Comparison of ENCODE assay signal across 8 cellular contexts in genomic region chr1:248873409-248873992, GRCh38. TPM values are rescaled to one million over a fixed set of nuclear protein-coding genes. Genes with fewer than 3 reads are reported as not detected.
DNase-seq lines count a peak whose midpoint lies in the region; ATAC-seq and TF ChIP-seq lines count a peak whose summit lies in the region.

No MANE protein-coding gene starts in this region.

- intact Hi-C loops in activated T-helper 2 cell treated with anti-CD3 and anti-CD28 coated beads, Interferon-gamma antibody, Interleukin-2, Interleukin-4, amounts not matched to agents 10 μg/mL and 5 μg/mL and 100 μg/mL, durations not matched to agents 14 hours and 24 hours and 36 hours (cut with micrococcal nuclease): loop anchor here (1.0 kb wide), 5 partner anchors 10 to 47 kb away; partner anchors contain the start of genes PGBD2, ZNF672 and ZNF692

- no peaks in the 10 kb centered on the region for H3K9me3 Mint-ChIP-seq in activated T-helper 2 cell treated with anti-CD3 and anti-CD28 coated beads, Interferon-gamma antibody, Interleukin-2, Interleukin-4, amounts not matched to agents 10 μg/mL and 5 μg/mL and 100 μg/mL, durations not matched to agents 14 hours and 24 hours and 36 hours
- H3K9me3 Mint-ChIP-seq in nephron: no peaks in the 10 kb centered on the region

- H3K9me3 ChIP-seq in DOHH2 (ENCODE audit: control insufficient read depth, insufficient read depth, low read length): no peaks in the 10 kb centered on the region

- no peaks in the 10 kb centered on the region for H3K36me3 Mint-ChIP-seq in activated T-helper 2 cell treated with anti-CD3 and anti-CD28 coated beads, Interferon-gamma antibody, Interleukin-2, Interleukin-4, amounts not matched to agents 10 μg/mL and 5 μg/mL and 100 μg/mL, durations not matched to agents 14 hours and 24 hours and 36 hours (ENCODE audit: low read depth)
- no peaks in the 10 kb centered on the region for H3K36me3 Mint-ChIP-seq in nephron (ENCODE audit: low read depth)

- H3K36me3 ChIP-seq in DOHH2 (ENCODE audit: control insufficient read depth, low read length): no peaks in the 10 kb centered on the region

- H3K27me3 ChIP-seq in DOHH2 (ENCODE audit: control insufficient read depth, low read length): no peaks in the 10 kb centered on the region

- H3K4me1 Mint-ChIP-seq in activated T-helper 2 cell treated with anti-CD3 and anti-CD28 coated beads, Interferon-gamma antibody, Interleukin-2, Interleukin-4, amounts not matched to agents 10 μg/mL and 5 μg/mL and 100 μg/mL, durations not matched to agents 14 hours and 24 hours and 36 hours (ENCODE audit: low read depth): peaks cover 22% of the 10 kb centered on the region
- H3K4me1 Mint-ChIP-seq in nephron: peaks cover 5% of the 10 kb centered on the region

- H3K27ac ChIP-seq in DOHH2 (ENCODE audit: low read depth, low read length): peak overlapping the region; percentile 48

- peaks cover 25% of the 10 kb centered on the region for H3F3A ChIP-seq in DOHH2 (ENCODE audit: control insufficient read depth, insufficient read depth)

- no peaks in the 10 kb centered on the region for H3K79me2 ChIP-seq in DOHH2 (ENCODE audit: control insufficient read depth, low read length)

- peak overlapping the region; percentile 79 for H3K4me3 ChIP-seq in DOHH2 (ENCODE audit: low read length)
- peak overlapping the region; percentile 86 for H3K4me3 ChIP-seq in fibroblast of the aortic adventitia (ENCODE audit: low read depth, low read length)

- peaks cover 17% of the 10 kb centered on the region for H3K27me3 Mint-ChIP-seq in activated T-helper 2 cell treated with anti-CD3 and anti-CD28 coated beads, Interferon-gamma antibody, Interleukin-2, Interleukin-4, amounts not matched to agents 10 μg/mL and 5 μg/mL and 100 μg/mL, durations not matched to agents 14 hours and 24 hours and 36 hours (ENCODE audit: low read depth)
- H3K27me3 Mint-ChIP-seq in nephron (ENCODE audit: low read depth): peaks cover 8% of the 10 kb centered on the region

- no peaks in the 10 kb centered on the region for H4K20me1 ChIP-seq in DOHH2 (ENCODE audit: control insufficient read depth, insufficient read depth, low read depth, low read length)

- H3K4me2 ChIP-seq in DOHH2 (ENCODE audit: low read length): peak overlapping the region; percentile 85

- ATAC-seq in stimulated activated naive CD8-positive, alpha-beta T cell treated with anti-CD3 and anti-CD28 coated beads, Interleukin-15, Interleukin-2, amounts not matched to agents 100 U/mL and 50 U/mL, for 24 hours: peak; percentile 90

- no peak for TF ChIP-seq CTCF in DOHH2 (IDR thresholded peaks at IDR 0.05; ENCODE audit: low read depth, low read length, poor library complexity, severe bottlenecking)
- no peak for TF ChIP-seq CTCF in fibroblast of the aortic adventitia (IDR thresholded peaks at IDR 0.05; ENCODE audit: insufficient read depth, low read length)
- TF ChIP-seq CTCF in nephron (IDR thresholded peaks at IDR 0.05; ENCODE audit: unreplicated experiment in 3 of 3): no peak

- peak overlapping the region; percentile 87 for H3K4me3 Mint-ChIP-seq in activated T-helper 2 cell treated with anti-CD3 and anti-CD28 coated beads, Interferon-gamma antibody, Interleukin-2, Interleukin-4, amounts not matched to agents 10 μg/mL and 5 μg/mL and 100 μg/mL, durations not matched to agents 14 hours and 24 hours and 36 hours (ENCODE audit: low read depth)
- H3K4me3 Mint-ChIP-seq in nephron: peak overlapping the region; percentile 95 to 97 (median 96)

- no peaks in the 10 kb centered on the region for H3K9me2 ChIP-seq in DOHH2 (replicated peaks; ENCODE audit: control insufficient read depth, low read length)

- H3K27ac Mint-ChIP-seq in activated T-helper 2 cell treated with anti-CD3 and anti-CD28 coated beads, Interferon-gamma antibody, Interleukin-2, Interleukin-4, amounts not matched to agents 10 μg/mL and 5 μg/mL and 100 μg/mL, durations not matched to agents 14 hours and 24 hours and 36 hours: peak overlapping the region; percentile 96
- H3K27ac Mint-ChIP-seq in nephron: peak overlapping the region; percentile 88 to 98 (median 92)

- peaks cover 19% of the 10 kb centered on the region for H3K4me1 ChIP-seq in DOHH2 (ENCODE audit: control insufficient read depth, low read length)

- DNase-seq in GOT3 (lab: John Stamatoyannopoulos, UW): peak; percentile 98
- peak; percentile 94 for DNase-seq in LHCN-M2 (ENCODE audit: low read depth)
- DNase-seq in RPMI7951 (ENCODE audit: low read depth): peak; percentile 92
- peak; percentile 91 for DNase-seq in activated T-helper 2 cell treated with anti-CD3 and anti-CD28 coated beads, Interferon-gamma antibody, Interleukin-2, Interleukin-4, amounts not matched to agents 10 μg/mL and 5 μg/mL and 100 μg/mL, durations not matched to agents 14 hours and 24 hours and 36 hours (ENCODE audit: low spot score)
- peak; percentile 98 for DNase-seq in fibroblast of the aortic adventitia (ENCODE audit: low read depth)
- peak; percentile 93 for DNase-seq in stimulated activated naive CD8-positive, alpha-beta T cell treated with anti-CD3 and anti-CD28 coated beads, Interleukin-15, Interleukin-2, amounts not matched to agents 100 U/mL and 50 U/mL, for 24 hours

RNA-seq across cellular contexts. Expression of gene ZNF692, which starts 14.6 kb away (rescaled TPM):
- total RNA-seq in LHCN-M2 (2014; rRNA removed) (44.6 and 44.8 TPM in 2 replicates), fibroblast of the aortic adventitia (ENCODE audit: low replicate concordance) (8.9 and 9.6 TPM in 2 replicates)
- polyA plus RNA-seq in LHCN-M2 (2012): 8.2 TPM
- total RNA-seq in RPMI7951 (2014; rRNA removed; shearing (Covaris generic)): 13.2 and 14.8 TPM in 2 replicates
- total RNA-seq in activated T-helper 2 cell treated with anti-CD3 and anti-CD28 coated beads, Interferon-gamma antibody, Interleukin-2, Interleukin-4, amounts not matched to agents 10 μg/mL and 5 μg/mL and 100 μg/mL, durations not matched to agents 14 hours and 24 hours and 36 hours: 86.4 and 87.0 TPM in 2 replicates

RNA-seq across cellular contexts. Expression of gene PGBD2, which starts 32.5 kb away (rescaled TPM):
- 4.7 and 6.3 TPM in 2 replicates for total RNA-seq in LHCN-M2 (2014; rRNA removed)
- 1.7 TPM for polyA plus RNA-seq in LHCN-M2 (2012)
- total RNA-seq in RPMI7951 (2014; rRNA removed; shearing (Covaris generic)): 6.2 TPM in 2 replicates
- total RNA-seq in activated T-helper 2 cell treated with anti-CD3 and anti-CD28 coated beads, Interferon-gamma antibody, Interleukin-2, Interleukin-4, amounts not matched to agents 10 μg/mL and 5 μg/mL and 100 μg/mL, durations not matched to agents 14 hours and 24 hours and 36 hours: 6.7 and 6.9 TPM in 2 replicates
- 3.1 and 4.7 TPM in 2 replicates for total RNA-seq in fibroblast of the aortic adventitia (ENCODE audit: low replicate concordance)

RNA-seq across cellular contexts. Expression of gene ZNF672, which starts 35.5 kb away (rescaled TPM):
- 24.6 and 28.4 TPM in 2 replicates for total RNA-seq in LHCN-M2 (2014; rRNA removed)
- polyA plus RNA-seq in LHCN-M2 (2012): 12.4 TPM
- 13.4 and 13.8 TPM in 2 replicates for total RNA-seq in RPMI7951 (2014; rRNA removed; shearing (Covaris generic))
- total RNA-seq in activated T-helper 2 cell treated with anti-CD3 and anti-CD28 coated beads, Interferon-gamma antibody, Interleukin-2, Interleukin-4, amounts not matched to agents 10 μg/mL and 5 μg/mL and 100 μg/mL, durations not matched to agents 14 hours and 24 hours and 36 hours: 46.0 and 51.6 TPM in 2 replicates
- total RNA-seq in fibroblast of the aortic adventitia (ENCODE audit: low replicate concordance): 12.9 and 14.0 TPM in 2 replicates

RNA-seq across cellular contexts. Expression of gene SH3BP5L, which starts 47.8 kb away (rescaled TPM):
- total RNA-seq in LHCN-M2 (2014; rRNA removed) (18.0 and 24.3 TPM in 2 replicates), fibroblast of the aortic adventitia (ENCODE audit: low replicate concordance) (20.2 and 21.8 TPM in 2 replicates)
- 20.8 TPM for polyA plus RNA-seq in LHCN-M2 (2012)
- total RNA-seq in RPMI7951 (2014; rRNA removed; shearing (Covaris generic)): 13.3 and 18.6 TPM in 2 replicates
- 27.1 TPM in 2 replicates for total RNA-seq in activated T-helper 2 cell treated with anti-CD3 and anti-CD28 coated beads, Interferon-gamma antibody, Interleukin-2, Interleukin-4, amounts not matched to agents 10 μg/mL and 5 μg/mL and 100 μg/mL, durations not matched to agents 14 hours and 24 hours and 36 hours

Comparison
In these comparisons a context has a peak if more than half of its experiments do, and no peak if none do; other contexts are left out.
1. Peak in every context shown above with its lines: DNase-seq, ATAC-seq, H3K4me3 ChIP-seq and H3K27ac ChIP-seq.